1 cellular context compared by ENCODE assay signal in the genomic region with DNA sequence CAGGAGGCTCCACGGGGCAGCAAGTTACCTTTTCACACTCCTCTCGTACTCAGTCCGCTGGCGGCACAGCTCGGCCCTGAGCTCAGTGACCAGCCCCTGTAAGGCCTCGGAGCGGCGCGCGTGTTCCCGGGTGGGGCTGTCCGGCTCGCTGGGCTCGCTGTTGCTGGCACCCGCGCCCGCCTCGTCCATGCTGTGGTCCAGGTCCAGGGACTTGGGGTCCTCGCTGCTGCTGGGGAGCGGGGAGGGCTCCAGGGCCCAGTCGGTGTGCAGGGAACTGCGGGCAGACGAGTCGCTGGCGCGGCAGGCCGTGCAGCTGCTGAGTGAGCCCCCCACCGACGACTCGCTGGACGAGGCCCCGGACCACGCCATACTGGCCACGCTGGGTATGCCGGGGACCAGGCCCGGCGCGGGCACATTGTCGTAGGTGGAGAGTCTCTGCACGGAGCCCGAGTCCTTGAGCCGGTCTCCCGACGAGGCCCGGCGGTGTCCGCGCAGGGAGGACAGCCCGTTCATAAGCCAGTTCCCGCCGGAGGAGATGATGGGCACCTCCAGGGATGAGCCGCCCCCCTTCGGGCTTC.
TF ChIP-seq lines count a peak whose summit lies in the region.

No MANE protein-coding gene starts in this region.

TF ChIP-seq in SK-N-SH treated with all-trans-retinoic acid at 6 μM for 48 hours, 23 proteins besides CTCF, POLR2A, EP300 and RAD21 (continued from another document):
- no peak for TF ChIP-seq ZFP3 (CRISPR knock-in tag; IDR thresholded peaks at IDR 0.05)
- no peak for TF ChIP-seq OSR1 (CRISPR knock-in tag; IDR thresholded peaks at IDR 0.05)
- no peak for TF ChIP-seq TSHZ2 (CRISPR knock-in tag; IDR thresholded peaks at IDR 0.05)
